In the genomic region with DNA sequence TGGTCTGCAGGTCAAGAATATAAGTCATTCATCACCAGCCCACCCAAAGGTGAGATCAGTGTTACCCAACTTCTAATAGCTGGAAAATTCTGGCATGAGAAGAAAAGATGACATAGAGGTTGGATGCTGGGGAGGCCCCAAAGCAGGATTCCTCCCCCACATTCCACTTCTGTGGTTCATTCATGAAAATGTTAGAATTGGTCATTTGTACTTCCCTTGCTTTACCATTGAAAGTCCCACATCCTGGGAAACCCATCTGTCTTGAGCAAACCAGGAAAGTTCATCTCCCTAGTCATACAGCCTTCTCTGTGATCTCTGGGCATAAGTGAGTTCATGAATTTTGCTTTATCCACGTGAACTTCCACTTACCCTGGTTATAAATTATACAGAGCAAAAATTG, we compare ENCODE assay signal across 15 cellular contexts.
"Had no signal": no experiment of that assay in that cellular context is flagged by ENCODE, and none has a peak within 500 bp of the region (broad histone marks: within the 10 kb centered on the region; RNA-seq: fewer than 3 reads in every experiment).

No MANE protein-coding gene starts in this region.

- H3K4me3 ChIP-seq: dorsolateral prefrontal cortex, lower lobe of right lung, right atrium auricular region, thyroid gland, uterus had no signal

- H2AFZ ChIP-seq: parathyroid adenoma had no signal

- DNase-seq: activated CD4-positive, alpha-beta T cell treated with anti-CD3 and anti-CD28 coated beads, Interleukin-2, amount 10 ng/mL, durations not matched to agents 7 days and 5 days; activated CD4-positive, CD25-positive, alpha-beta regulatory T cell; amniotic stem cell; dorsolateral prefrontal cortex; hypothalamus; lower lobe of right lung; naive B cell; small intestine; T-helper 2 cell; thyroid gland; uterus had no signal

- H3K27ac ChIP-seq: dorsolateral prefrontal cortex, lower lobe of right lung, parathyroid adenoma, right atrium auricular region, thyroid gland, uterus had no signal

- H3K79me2 ChIP-seq: parathyroid adenoma had no signal

- H3K27me3 ChIP-seq: right atrium auricular region, thyroid gland, uterus had no signal

- H3K9me3 ChIP-seq: lower lobe of right lung, thyroid gland, uterus had no signal

- H3K36me3 ChIP-seq: lower lobe of right lung, right atrium auricular region, thyroid gland, uterus had no signal

- H3K4me1 ChIP-seq: parathyroid adenoma, right atrium auricular region, thyroid gland, uterus had no signal

- FAIRE-seq: endometrium, small intestine, TTC549 had no signal
